In the genomic region with DNA sequence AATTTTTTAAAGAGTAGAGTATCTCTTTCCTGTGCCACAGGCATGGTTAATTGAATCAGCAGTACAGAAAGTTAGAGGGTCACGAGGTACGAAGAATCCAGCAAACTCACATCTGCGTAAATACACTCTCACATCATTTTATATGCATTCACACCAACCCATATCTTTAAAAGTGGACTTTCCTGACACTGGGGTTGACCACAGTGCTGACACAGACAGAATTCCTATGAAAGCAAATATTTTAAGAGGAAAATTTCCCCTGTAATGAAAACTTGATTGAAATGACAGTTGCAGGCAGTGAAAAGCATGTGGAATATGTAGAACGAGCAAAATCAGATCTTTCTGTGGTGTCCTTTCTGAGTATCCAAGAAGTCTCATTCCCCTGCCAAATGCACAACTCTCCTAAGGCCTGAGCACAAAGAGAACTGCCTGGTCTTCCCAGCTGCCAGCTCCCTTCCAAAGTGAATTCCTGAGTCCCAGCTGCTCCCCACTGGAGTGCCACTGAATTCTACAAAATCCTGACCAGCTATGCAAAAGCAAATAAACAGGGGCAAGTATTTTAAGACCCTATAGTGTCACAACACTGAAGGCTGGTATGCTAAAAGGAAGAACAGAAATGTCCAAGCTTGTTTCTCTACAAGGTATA, we compare ENCODE assay signal across 1 cellular context.
TF ChIP-seq lines count a peak whose summit lies in the region.

No MANE protein-coding gene starts in this region.

TF ChIP-seq in HepG2, 621 proteins besides CTCF, POLR2A, EP300 and RAD21 (continued from another document):
- TF ChIP-seq ZBTB33 (CRISPR knock-in tag; IDR thresholded peaks at IDR 0.05) (no peak), NKX3-1 (CRISPR knock-in tag; IDR thresholded peaks at IDR 0.05) (no peak), RFX1 (IDR thresholded peaks at IDR 0.05) (no peak), KDM4B (CRISPR knock-in tag; IDR thresholded peaks at IDR 0.05) (no peak)
- TF ChIP-seq, protein P1, sequence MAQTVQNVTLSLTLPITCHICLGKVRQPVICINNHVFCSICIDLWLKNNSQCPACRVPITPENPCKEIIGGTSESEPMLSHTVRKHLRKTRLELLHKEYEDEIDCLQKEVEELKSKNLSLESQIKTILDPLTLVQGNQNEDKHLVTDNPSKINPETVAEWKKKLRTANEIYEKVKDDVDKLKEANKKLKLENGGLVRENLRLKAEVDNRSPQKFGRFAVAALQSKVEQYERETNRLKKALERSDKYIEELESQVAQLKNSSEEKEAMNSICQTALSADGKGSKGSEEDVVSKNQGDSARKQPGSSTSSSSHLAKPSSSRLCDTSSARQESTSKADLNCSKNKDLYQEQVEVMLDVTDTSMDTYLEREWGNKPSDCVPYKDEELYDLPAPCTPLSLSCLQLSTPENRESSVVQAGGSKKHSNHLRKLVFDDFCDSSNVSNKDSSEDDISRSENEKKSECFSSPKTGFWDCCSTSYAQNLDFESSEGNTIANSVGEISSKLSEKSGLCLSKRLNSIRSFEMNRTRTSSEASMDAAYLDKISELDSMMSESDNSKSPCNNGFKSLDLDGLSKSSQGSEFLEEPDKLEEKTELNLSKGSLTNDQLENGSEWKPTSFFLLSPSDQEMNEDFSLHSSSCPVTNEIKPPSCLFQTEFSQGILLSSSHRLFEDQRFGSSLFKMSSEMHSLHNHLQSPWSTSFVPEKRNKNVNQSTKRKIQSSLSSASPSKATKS (CRISPR knock-in tag; IDR thresholded peaks at IDR 0.05), result no peak
